ENCODE assay signal across 13 cellular contexts in the genomic region with DNA sequence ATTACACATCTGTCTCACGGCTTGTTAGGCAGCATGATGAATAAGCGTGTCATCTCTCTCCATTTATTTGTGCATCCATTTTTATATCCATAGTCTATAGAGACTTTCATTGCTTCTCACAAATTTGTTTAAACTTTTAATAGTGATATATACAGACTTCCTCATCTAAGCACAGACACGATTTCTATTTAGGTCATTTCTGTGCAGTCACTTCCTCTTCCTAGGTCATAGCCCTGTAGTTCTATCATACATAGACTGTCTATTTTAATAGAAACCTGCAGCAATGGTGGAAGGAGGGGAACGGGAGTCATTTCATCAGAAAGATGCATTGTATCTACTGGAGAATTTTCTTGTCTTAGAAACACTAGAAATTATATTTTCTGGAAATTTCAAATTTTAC.
DNase-seq lines count a peak whose midpoint lies in the region; ATAC-seq and TF ChIP-seq lines count a peak whose summit lies in the region.
"Had no signal": no experiment of that assay in that cellular context is flagged by ENCODE, and none has a peak within 500 bp of the region (broad histone marks: within the 10 kb centered on the region; RNA-seq: fewer than 3 reads in every experiment).

No MANE protein-coding gene starts in this region.

- no peak for TF ChIP-seq POLR2A in ovary (IDR thresholded peaks at IDR 0.05)

- TF ChIP-seq CTCF in hepatocyte (IDR thresholded peaks at IDR 0.05; ENCODE audit: poor library complexity), result no peak
- TF ChIP-seq CTCF in ovary (IDR thresholded peaks at IDR 0.05), result no peak

- no peak for DNase-seq in stimulated activated naive CD8-positive, alpha-beta T cell treated with anti-CD3 and anti-CD28 coated beads, Interleukin-15, Interleukin-2, amounts not matched to agents 100 U/mL and 50 U/mL, for 24 hours
- DNase-seq in SIG-M5 (lab: John Stamatoyannopoulos, UW) (peak; percentile 37), hepatocyte (ENCODE audit: low spot score) (no peak), Right ventricle myocardium inferior (ENCODE audit: missing footprints) (no peak), ovary (no peak), iPS-NIHi7 (ENCODE audit: extremely low spot score) (no peak)
- DNase-seq: amniotic stem cell, DMS79 treated with DMSO at 0.1 percent for 48 hours, hippocampal formation, NCI-H1694 had no signal

- H3K4me3 Mint-ChIP-seq in stimulated activated naive CD8-positive, alpha-beta T cell treated with anti-CD3 and anti-CD28 coated beads, Interleukin-15, Interleukin-2, amounts not matched to agents 100 ng/mL and 50 ng/mL, for 24 hours, result peak overlapping the region; percentile 32

- H4K20me1 ChIP-seq in hepatocyte (ENCODE audit: insufficient read depth, poor library complexity, severe bottlenecking), result no peaks in the 10 kb centered on the region

- H3K27me3 Mint-ChIP-seq in stimulated activated naive CD8-positive, alpha-beta T cell treated with anti-CD3 and anti-CD28 coated beads, Interleukin-15, Interleukin-2, amounts not matched to agents 100 ng/mL and 50 ng/mL, for 24 hours, result no peaks in the 10 kb centered on the region

- WGBS in hepatocyte (ENCODE audit: low lambda C conversion rate, missing lambda C conversion rate), result 91% methylated on average over 4 of the region's 4 CpGs
- WGBS in ovary, 3 donors, result 61 to 72% (median 70%) methylated on average over 4 of the region's 4 CpGs

- no peak overlapping the region for H2AFZ ChIP-seq in hepatocyte

- H3K27me3 ChIP-seq in hepatocyte (no peaks in the 10 kb centered on the region), ovary (no peaks in the 10 kb centered on the region)
- H3K27me3 ChIP-seq: SJSA1 had no signal

- no peak overlapping the region for H3K4me3 ChIP-seq in hepatocyte
- H3K4me3 ChIP-seq in ovary, result no peak overlapping the region
- H3K4me3 ChIP-seq: SJSA1 had no signal

- no peaks in the 10 kb centered on the region for H3K9me3 ChIP-seq in hepatocyte (ENCODE audit: low read depth)
- H3K9me3 ChIP-seq in ovary, result no peaks in the 10 kb centered on the region
- H3K9me3 ChIP-seq: SJSA1 had no signal

- H3K9me3 Mint-ChIP-seq in stimulated activated naive CD8-positive, alpha-beta T cell treated with anti-CD3 and anti-CD28 coated beads, Interleukin-15, Interleukin-2, amounts not matched to agents 100 ng/mL and 50 ng/mL, for 24 hours, result no peaks in the 10 kb centered on the region

- H3K36me3 Mint-ChIP-seq in stimulated activated naive CD8-positive, alpha-beta T cell treated with anti-CD3 and anti-CD28 coated beads, Interleukin-15, Interleukin-2, amounts not matched to agents 100 ng/mL and 50 ng/mL, for 24 hours (ENCODE audit: low read depth), result no peaks in the 10 kb centered on the region

- intact Hi-C loops in Right ventricle myocardium inferior (cut with DNase I), result no loop called here
- intact Hi-C loops in ovary (cut with DNase I), result no loop called here

- no peak for ATAC-seq in stimulated activated naive CD8-positive, alpha-beta T cell treated with anti-CD3 and anti-CD28 coated beads, Interleukin-15, Interleukin-2, amounts not matched to agents 100 U/mL and 50 U/mL, for 24 hours
- ATAC-seq in HG03175 (IDR thresholded peaks at IDR 0.05; ENCODE audit: unreplicated experiment) (peak; percentile 76), Right ventricle myocardium inferior (no peak)

- H3K27ac ChIP-seq in hepatocyte (no peak overlapping the region), ovary (no peak overlapping the region)
- H3K27ac ChIP-seq: SJSA1 had no signal

- H3K4me1 Mint-ChIP-seq in stimulated activated naive CD8-positive, alpha-beta T cell treated with anti-CD3 and anti-CD28 coated beads, Interleukin-15, Interleukin-2, amounts not matched to agents 100 ng/mL and 50 ng/mL, for 24 hours (ENCODE audit: low read depth), result peaks cover 10% of the 10 kb centered on the region

- H3K27ac Mint-ChIP-seq in stimulated activated naive CD8-positive, alpha-beta T cell treated with anti-CD3 and anti-CD28 coated beads, Interleukin-15, Interleukin-2, amounts not matched to agents 100 ng/mL and 50 ng/mL, for 24 hours, result peak overlapping the region; percentile 32

- TF ChIP-seq EP300 in ovary (IDR thresholded peaks at IDR 0.05), result no peak

- H3K9me2 ChIP-seq in hepatocyte (replicated peaks; ENCODE audit: insufficient read depth), result no peaks in the 10 kb centered on the region

- H3K36me3 ChIP-seq in hepatocyte (replicated peaks; ENCODE audit: insufficient read depth, low read depth) (no peaks in the 10 kb centered on the region), ovary (no peaks in the 10 kb centered on the region)
- H3K36me3 ChIP-seq: SJSA1 had no signal

- H3K4me2 ChIP-seq in hepatocyte, result no peak overlapping the region

- peaks cover 5% of the 10 kb centered on the region for H3K79me2 ChIP-seq in hepatocyte

- peaks cover 3% of the 10 kb centered on the region for H3K4me1 ChIP-seq in hepatocyte (ENCODE audit: insufficient read depth)
- peaks cover 8% of the 10 kb centered on the region for H3K4me1 ChIP-seq in ovary (ENCODE audit: insufficient read depth)
- H3K4me1 ChIP-seq: SJSA1 had no signal
